13 cellular contexts compared by ENCODE assay signal in the genomic region with DNA sequence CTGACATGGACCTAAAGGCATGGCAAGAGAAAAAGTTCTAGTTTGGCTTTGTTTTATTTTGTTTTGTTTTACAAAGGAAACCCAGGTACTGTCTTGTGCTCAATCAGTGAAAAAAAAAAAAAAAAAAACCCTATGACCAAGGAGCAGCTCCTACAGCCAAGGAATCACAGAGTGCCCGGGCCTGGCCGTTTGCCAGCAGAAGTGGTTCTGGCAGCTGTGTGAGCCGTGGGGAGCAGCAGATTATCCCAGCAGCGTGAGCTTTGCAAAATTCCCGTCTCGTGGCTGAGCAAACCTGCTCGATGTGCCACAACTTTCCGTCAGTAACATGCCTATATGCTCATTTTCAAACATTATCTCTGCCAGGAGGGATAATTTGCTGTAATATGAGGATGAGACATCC.
DNase-seq lines count a peak whose midpoint lies in the region; FAIRE-seq and TF ChIP-seq lines count a peak whose summit lies in the region.
"Had no signal": no experiment of that assay in that cellular context is flagged by ENCODE, and none has a peak within 500 bp of the region (broad histone marks: within the 10 kb centered on the region; RNA-seq: fewer than 3 reads in every experiment).

No MANE protein-coding gene starts in this region.

- H3K4me3 ChIP-seq in kidney (ENCODE audit: low read length in 2 of 2), result no peak overlapping the region
- H3K4me3 ChIP-seq: A549, PC-9, tibial nerve had no signal

- no peak overlapping the region for H3K9ac ChIP-seq in kidney (ENCODE audit: low read length in 2 of 2)

- DNase-seq in NCI-H2081 (lab: John Stamatoyannopoulos, UW) (peak; percentile 49 to 81), NCI-H2081 treated with DMSO at 0.1 percent for 48 hours (lab: John Stamatoyannopoulos, UW) (no peak), SW480 (ENCODE audit: low spot score) (peak; percentile 8), kidney (peak; percentile 72), ureter (ENCODE audit: low spot score) (peak; percentile 44), AML-193 (lab: John Stamatoyannopoulos, UW) (no peak), KG1 (lab: John Stamatoyannopoulos, UW) (no peak)
- DNase-seq in stimulated activated CD4-positive, alpha-beta T cell treated with anti-CD3 and anti-CD28 coated beads, Interleukin-4, amount 100 ng/mL, for 4 hours, result no peak
- DNase-seq: activated T-cell treated with anti-CD3 and anti-CD28 coated beads, Interleukin-2, amount 50 U/mL, for 72 hours; foreskin melanocyte had no signal

- FAIRE-seq in kidney (lab: Jason Lieb, UNC), result no peak
- FAIRE-seq: A549 had no signal

- H3K36me3 ChIP-seq in kidney (ENCODE audit: control insufficient read depth in 1 of 2, insufficient read depth in 2 of 2, low read length in 2 of 2), result no peaks in the 10 kb centered on the region
- H3K36me3 ChIP-seq: tibial nerve had no signal

- no peaks in the 10 kb centered on the region for H3K4me1 ChIP-seq in kidney (ENCODE audit: control insufficient read depth in 1 of 2, insufficient read depth in 1 of 2, low read depth in 1 of 2, low read length in 2 of 2)
- H3K4me1 ChIP-seq: A549, tibial nerve had no signal

- TF ChIP-seq CTCF in kidney (IDR thresholded peaks at IDR 0.05; ENCODE audit: borderline replicate concordance, extremely low read depth, insufficient read depth), result no peak

- intact Hi-C loops in kidney (cut with DNase I), result no loop called here

- no peaks in the 10 kb centered on the region for H3K9me3 ChIP-seq in kidney (ENCODE audit: control insufficient read depth in 1 of 2, low read length in 2 of 2)
- H3K9me3 ChIP-seq: A549, tibial nerve had no signal

- no peak overlapping the region for H3K27ac ChIP-seq in kidney (ENCODE audit: low read depth in 2 of 2, low read length in 2 of 2)
- H3K27ac ChIP-seq: A549, PC-9, tibial nerve had no signal

Comparison
In these comparisons a context has a peak if more than half of its experiments do, and no peak if none do; other contexts are left out.
1. DNase-seq: peak in NCI-H2081 (2 of 2), SW480 (single experiment), kidney (single experiment) and ureter (single experiment); none in NCI-H2081 treated with DMSO at 0.1 percent for 48 hours (single experiment), AML-193 (0 of 2), KG1 (single experiment) and stimulated activated CD4-positive, alpha-beta T cell treated with anti-CD3 and anti-CD28 coated beads, Interleukin-4, amount 100 ng/mL, for 4 hours (0 of 2).